Comparison of ENCODE assay signal across 18 cellular contexts in genomic region chr13:99907627-99908026, GRCh38.
DNase-seq lines count a peak whose midpoint lies in the region; ATAC-seq, FAIRE-seq and TF ChIP-seq lines count a peak whose summit lies in the region.
"Had no signal": no experiment of that assay in that cellular context is flagged by ENCODE, and none has a peak within 500 bp of the region (broad histone marks: within the 10 kb centered on the region; RNA-seq: fewer than 3 reads in every experiment).

No MANE protein-coding gene starts in this region.

- CTCF ChIA-PET in WTC11 (lab: Charles Lee), result interaction anchor here (0.7 to 1.9 kb wide), 12 partner anchors 8 to 252 kb away, joined by 3 to 10 read pairs (median 4); no protein-coding TSS in a partner anchor
- CTCF ChIA-PET in HepG2 (lab: Yijun Ruan, JAX; ENCODE audit: low intra/inter-chr PET ratio, low total read pairs), result no interaction called here
- CTCF ChIA-PET in SK-N-SH (lab: Yijun Ruan, JAX), result interaction anchor here (0.9 to 1.8 kb wide), 4 partner anchors 9 to 607 kb away, joined by 3 to 6 read pairs (median 4); no protein-coding TSS in a partner anchor

- peak overlapping the region; percentile 16 for H2AFZ ChIP-seq in HepG2 (ENCODE audit: low read length)
- no peak overlapping the region for H2AFZ ChIP-seq in SK-N-SH (ENCODE audit: low read depth)

- H3K4me3 ChIP-seq in HepG2 (replicated peaks in 1 of 3; ENCODE audit: insufficient read depth in 1 of 3, low read depth in 2 of 3, low read length in 3 of 3) (peak overlapping the region in 1 of 3 experiments; percentile 32; a peak in 1 of 6 replicates), SK-N-SH (ENCODE audit: low read depth in 2 of 2, low read length in 1 of 2) (no peak overlapping the region)
- H3K4me3 ChIP-seq: BLaER1, K562 had no signal

- H3K4me1 Mint-ChIP-seq in WTC11, result peaks cover 43% of the 10 kb centered on the region

- H3K79me2 ChIP-seq in HepG2 (ENCODE audit: insufficient read depth, low read length) (no peaks in the 10 kb centered on the region), SK-N-SH (ENCODE audit: insufficient read depth) (no peaks in the 10 kb centered on the region)

- H3K4me3 Mint-ChIP-seq in WTC11, result no peak overlapping the region
- H3K4me3 Mint-ChIP-seq: CD4-positive, CD25-positive, alpha-beta regulatory T cell had no signal

- TF ChIP-seq POLR2A in HepG2 (IDR thresholded peaks at IDR 0.05; ENCODE audit: insufficient read depth in 1 of 2, low read depth in 2 of 2, low read length in 2 of 2), result no peak

- H3K9me3 Mint-ChIP-seq in WTC11, result no peaks in the 10 kb centered on the region
- H3K9me3 Mint-ChIP-seq: CD4-positive, CD25-positive, alpha-beta regulatory T cell had no signal

- TF ChIP-seq RAD21 in HepG2 (CRISPR knock-in tag; IDR thresholded peaks at IDR 0.05) (no peak), SK-N-SH (IDR thresholded peaks at IDR 0.05; ENCODE audit: low read length) (no peak)

- TF ChIP-seq EP300 in HepG2 (IDR thresholded peaks at IDR 0.05; ENCODE audit: low read depth in 2 of 2, low read length in 2 of 2) (no peak), HepG2 (CRISPR knock-in tag; IDR thresholded peaks at IDR 0.05; ENCODE audit: borderline replicate concordance) (no peak), SK-N-SH (IDR thresholded peaks at IDR 0.05; ENCODE audit: borderline replicate concordance in 1 of 2, low read depth in 1 of 2, low read length in 1 of 2) (no peak)

- DNase-seq in activated effector memory CD4-positive, alpha-beta T cell treated with anti-CD3 and anti-CD28 coated beads, Interleukin-2, amount 50 U/mL, for 16 hours, result peak; percentile 10
- no peak for DNase-seq in activated effector memory CD4-positive, alpha-beta T cell treated with Interleukin-2 at 50 U/mL for 16 hours
- DNase-seq in WTC11 (ENCODE audit: low spot score) (no peak), HepG2 (ENCODE audit: low spot score) (no peak), D721Med (ENCODE audit: insufficient read length, low spot score) (no peak), hypothalamus (lab: John Stamatoyannopoulos, UW) (no peak), SK-N-SH (no peak)
- DNase-seq: 8988T; CD4-positive, CD25-positive, alpha-beta regulatory T cell; EL; H7; Karpas-422 had no signal

- H3K27ac Mint-ChIP-seq in WTC11, result no peak overlapping the region

- H3K27ac ChIP-seq in HepG2 (ENCODE audit: extremely low read length, insufficient read depth, low read length) (no peak overlapping the region), SK-N-SH (ENCODE audit: low read depth in 2 of 2, low read length in 1 of 2) (no peak overlapping the region)
- H3K27ac ChIP-seq: BLaER1 had no signal

- H3K9me3 ChIP-seq in HepG2 (ENCODE audit: low read length) (no peaks in the 10 kb centered on the region), SK-N-SH (no peaks in the 10 kb centered on the region)
- H3K9me3 ChIP-seq: BLaER1 had no signal

- H3K36me3 Mint-ChIP-seq in WTC11, result no peaks in the 10 kb centered on the region

- 0 out of 5 replicates have a peak, but pooled peaks cover 0 to 6% of the 10 kb centered on the region in 2 experiments for H3K27me3 ChIP-seq in HepG2 (ENCODE audit: control insufficient read depth in 1 of 2, insufficient read depth in 2 of 2, low read length in 2 of 2)
- peaks cover 42% of the 10 kb centered on the region; the same call in 1 of the 2 replicates for H3K27me3 ChIP-seq in SK-N-SH (ENCODE audit: insufficient read depth)
- H3K27me3 ChIP-seq: BLaER1 had no signal

- 62% methylated on average over 7 of the region's 7 CpGs for WGBS in HepG2 (ENCODE audit: low lambda C conversion rate)
- 53% methylated on average over 7 of the region's 7 CpGs for WGBS in SK-N-SH (ENCODE audit: low lambda C conversion rate)

- H3K4me1 ChIP-seq in HepG2 (ENCODE audit: insufficient read depth, low read length) (peaks cover 67% of the 10 kb centered on the region), SK-N-SH (ENCODE audit: control insufficient read depth in 1 of 2, insufficient read depth in 2 of 2, low read depth in 1 of 2, low read length in 1 of 2) (no peaks in the 10 kb centered on the region)
- H3K4me1 ChIP-seq: BLaER1 had no signal

- H3K9ac ChIP-seq in HepG2 (ENCODE audit: insufficient read depth, low read depth, low read length) (no peak overlapping the region), SK-N-SH (no peak overlapping the region)
- H3K9ac ChIP-seq: BLaER1 had no signal

- H3K27me3 Mint-ChIP-seq in WTC11 (ENCODE audit: low read depth), result no peaks in the 10 kb centered on the region

- no TSS peak for BruUV-seq in HepG2 (replicated peaks; lab: Mats Ljungman, UMichigan)

- H3K9me2 ChIP-seq in SK-N-SH, result no peaks in the 10 kb centered on the region

- no peaks in the 10 kb centered on the region for H3F3A ChIP-seq in SK-N-SH (replicated peaks; ENCODE audit: insufficient read depth)

- POLR2A ChIA-PET in WTC11 (lab: Charles Lee) (interaction anchor here (0.9 kb wide), 1 partner anchor 249 kb away, joined by 3 read pairs; no protein-coding TSS in a partner anchor), HepG2 (lab: Yijun Ruan, JAX) (no interaction called here), SK-N-SH (lab: Yijun Ruan, JAX) (no interaction called here)

- no peak for TF ChIP-seq CTCF in WTC11 (IDR thresholded peaks at IDR 0.05)
- TF ChIP-seq CTCF in HepG2 (CRISPR knock-in tag; IDR thresholded peaks at IDR 0.05), result no peak
- TF ChIP-seq CTCF in D721Med (IDR thresholded peaks at IDR 0.05; ENCODE audit: insufficient read depth, missing control alignments), result no peak
- TF ChIP-seq CTCF in SK-N-SH (IDR thresholded peaks at IDR 0.05), result no peak

- H4K20me1 ChIP-seq in HepG2 (ENCODE audit: insufficient read depth, low read length), result no peaks in the 10 kb centered on the region
- no peaks in the 10 kb centered on the region for H4K20me1 ChIP-seq in SK-N-SH (ENCODE audit: insufficient read depth)
- H4K20me1 ChIP-seq: BLaER1 had no signal

- intact Hi-C loops in HepG2 (cut with micrococcal nuclease; ENCODE audit: unreplicated experiment), result loop anchor here (2.0 kb wide), 1 partner anchor 251 kb away; no protein-coding TSS in a partner anchor

- H3K36me3 ChIP-seq in HepG2 (replicated peaks in 1 of 2; ENCODE audit: control insufficient read depth in 1 of 2, insufficient read depth in 2 of 2, low read length in 2 of 2) (no peaks in the 10 kb centered on the region), SK-N-SH (replicated peaks in 1 of 2; ENCODE audit: control insufficient read depth in 1 of 2, insufficient read depth in 2 of 2, low read length in 1 of 2) (no peaks in the 10 kb centered on the region)
- H3K36me3 ChIP-seq: BLaER1 had no signal

- in situ Hi-C loops in HepG2 (cut with HindIII; ENCODE audit: extremely low pct_ligation_motif_present, low pct_unique_long_range_greater_than_20kb), result no loop called here

- FAIRE-seq in HepG2 (lab: Jason Lieb, UNC) (no peak), D721Med (lab: Jason Lieb, UNC) (no peak)
- FAIRE-seq: GM12891, GM19239, HTR-8/SVneo, K562 had no signal

- no peak for ATAC-seq in WTC11
- no peak for ATAC-seq in HepG2
- ATAC-seq in esophagus mucosa, result no peak
- ATAC-seq: K562 had no signal

- H3K4me2 ChIP-seq in HepG2 (ENCODE audit: low read depth, low read length), result peak overlapping the region; percentile 49
- no peak overlapping the region for H3K4me2 ChIP-seq in SK-N-SH
- H3K4me2 ChIP-seq: BLaER1 had no signal

TF ChIP-seq in HepG2, 621 proteins besides CTCF, POLR2A, EP300 and RAD21:
- TF ChIP-seq ZNF121 (CRISPR knock-in tag; IDR thresholded peaks at IDR 0.05) (peak; percentile 46; the same call in 1 of the 2 replicates), CCDC6 (CRISPR knock-in tag; IDR thresholded peaks at IDR 0.05) (no peak)
TF ChIP-seq in HepG2: peak in this region for 1.

TF ChIP-seq in SK-N-SH, 30 proteins besides CTCF, POLR2A, EP300 and RAD21:
- TF ChIP-seq CHD2 (IDR thresholded peaks at IDR 0.05; ENCODE audit: low read length, partially characterized antibody), result no peak
- no peak for TF ChIP-seq GABPA (IDR thresholded peaks at IDR 0.05; ENCODE audit: low read depth)
- TF ChIP-seq GATA2 (CRISPR knock-in tag; IDR thresholded peaks at IDR 0.05), result no peak
- TF ChIP-seq ELF1 (IDR thresholded peaks at IDR 0.05), result no peak
- no peak for TF ChIP-seq IRF3 (IDR thresholded peaks at IDR 0.05; ENCODE audit: low read depth, low read length)
- no peak for TF ChIP-seq USF1 (IDR thresholded peaks at IDR 0.05; ENCODE audit: borderline replicate concordance, low read depth)
- TF ChIP-seq TEAD4 (IDR thresholded peaks at IDR 0.05; ENCODE audit: borderline replicate concordance, insufficient read depth), result no peak
- TF ChIP-seq SMC3 (IDR thresholded peaks at IDR 0.05; ENCODE audit: low read depth, low read length), result no peak
- no peak for TF ChIP-seq TAF1 (IDR thresholded peaks at IDR 0.05; ENCODE audit: borderline replicate concordance, low read depth, low read length)
- TF ChIP-seq FOSL2 (IDR thresholded peaks at IDR 0.05; ENCODE audit: borderline replicate concordance, low read depth), result no peak
- TF ChIP-seq JUND (IDR thresholded peaks at IDR 0.05), result no peak
- TF ChIP-seq MXI1 (IDR thresholded peaks at IDR 0.05; ENCODE audit: low read depth, low read length), result no peak
- TF ChIP-seq FOXJ3 (CRISPR knock-in tag; IDR thresholded peaks at IDR 0.05), result no peak
- no peak for TF ChIP-seq SIN3A (IDR thresholded peaks at IDR 0.05; ENCODE audit: borderline replicate concordance, low read depth, low read length)
- TF ChIP-seq EZH2phosphoT487 (IDR thresholded peaks at IDR 0.05; ENCODE audit: borderline replicate concordance, low read depth), result no peak
- no peak for TF ChIP-seq MAX (IDR thresholded peaks at IDR 0.05; ENCODE audit: low read depth)
- TF ChIP-seq POLR2AphosphoS5 (IDR thresholded peaks at IDR 0.05; ENCODE audit: low read depth, low read length), result no peak
